12 cellular contexts compared by ENCODE assay signal in genomic region chr3:29153811-29154210, GRCh38.
A peak's percentile ranks its signal among the peaks of the same experiment; 100 is the strongest.
DNase-seq lines count a peak whose midpoint lies in the region; ATAC-seq lines count a peak whose summit lies in the region.
"Had no signal": no experiment of that assay in that cellular context is flagged by ENCODE, and none has a peak within 500 bp of the region (broad histone marks: within the 10 kb centered on the region; RNA-seq: fewer than 3 reads in every experiment).

No MANE protein-coding gene starts in this region.

- ATAC-seq in GM18508 (IDR thresholded peaks at IDR 0.05; ENCODE audit: insufficient read depth, unreplicated experiment): peak; percentile 68
- peak; percentile 82 for ATAC-seq in HG03469 (IDR thresholded peaks at IDR 0.05; ENCODE audit: unreplicated experiment)
- no peak for ATAC-seq in HG02970 (IDR thresholded peaks at IDR 0.05; ENCODE audit: low FRiP score, unreplicated experiment)
- ATAC-seq in HG03025 (IDR thresholded peaks at IDR 0.05; ENCODE audit: low FRiP score, unreplicated experiment): no peak

- peak; percentile 93 for DNase-seq in AML-193 (lab: John Stamatoyannopoulos, UW)
- peak; percentile 9 for DNase-seq in activated gamma-delta T cell treated with anti-CD3 and anti-CD28 coated beads, Interleukin-2, amount 50 U/mL, for 16 hours (ENCODE audit: low read depth)
- no peak for DNase-seq in NCI-H446 (lab: John Stamatoyannopoulos, UW)
- DNase-seq in NCI-H146 treated with DMSO at 0.1 percent for 48 hours (lab: John Stamatoyannopoulos, UW; ENCODE audit: unreplicated experiment): no peak
- DNase-seq: activated CD8-positive, alpha-beta memory T cell treated with anti-CD3 and anti-CD28 coated beads, Interleukin-2, amount 50 U/mL, for 4 hours; COR-L47; naive B cell; NCI-H1694 treated with DMSO at 0.1 percent for 48 hours had no signal

Comparison
In these comparisons a context has a peak if more than half of its experiments do, and no peak if none do; other contexts are left out.
1. DNase-seq: peak in AML-193 (2 of 2) and activated gamma-delta T cell treated with anti-CD3 and anti-CD28 coated beads, Interleukin-2, amount 50 U/mL, for 16 hours (single experiment); none in NCI-H446 (0 of 2) and NCI-H146 treated with DMSO at 0.1 percent for 48 hours (single experiment).
2. ATAC-seq: peak in GM18508 (single experiment) and HG03469 (single experiment); none in HG02970 (single experiment) and HG03025 (single experiment).